ENCODE assay signal across 10 cellular contexts in the genomic region with DNA sequence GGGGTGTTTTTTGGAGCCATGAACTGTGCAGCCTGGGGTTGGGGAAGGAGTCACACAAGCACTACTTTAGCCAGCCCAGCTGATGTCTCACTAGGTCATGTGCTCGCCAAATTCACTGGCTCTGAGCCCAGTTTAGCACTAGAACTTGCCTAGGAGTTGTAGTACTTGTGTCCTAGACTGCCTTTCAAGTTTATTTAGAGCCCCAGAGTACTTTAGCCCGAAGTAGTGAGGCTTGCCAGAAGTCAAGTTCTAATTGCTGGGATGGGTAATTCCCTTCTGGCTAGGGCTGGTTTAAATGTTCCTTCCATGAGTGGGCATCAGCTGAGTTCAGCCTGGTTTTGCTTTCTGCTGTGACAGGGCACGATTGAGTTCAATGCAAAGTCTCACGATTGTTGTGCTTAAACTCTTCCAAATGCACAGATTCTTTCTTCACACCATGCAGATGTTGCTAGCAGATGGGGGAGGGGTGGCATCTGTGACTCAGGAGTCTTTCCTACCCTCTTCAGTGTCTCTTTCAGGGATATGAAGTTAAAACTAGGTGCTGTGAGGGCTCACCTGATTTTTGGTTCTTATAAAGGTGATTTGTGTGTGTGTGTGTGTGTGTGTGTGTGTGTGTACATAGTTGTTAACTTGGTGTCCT.
DNase-seq lines count a peak whose midpoint lies in the region; FAIRE-seq and TF ChIP-seq lines count a peak whose summit lies in the region.
"Had no signal": no experiment of that assay in that cellular context is flagged by ENCODE, and none has a peak within 500 bp of the region (broad histone marks: within the 10 kb centered on the region; RNA-seq: fewer than 3 reads in every experiment).

No MANE protein-coding gene starts in this region.

- FAIRE-seq in kidney (lab: Jason Lieb, UNC) (no peak), HTR-8/SVneo (lab: Jason Lieb, UNC) (no peak)
- FAIRE-seq: GM12891 had no signal

- no peaks in the 10 kb centered on the region for H3K79me2 ChIP-seq in mammary epithelial cell (ENCODE audit: insufficient read depth, low read length)

- peaks cover 6% of the 10 kb centered on the region for H3K27me3 Mint-ChIP-seq in nephron progenitor cell (ENCODE audit: low read depth, poor library complexity)

- H3K27ac Mint-ChIP-seq in nephron progenitor cell, result no peak overlapping the region

- no peaks in the 10 kb centered on the region for H3K4me1 Mint-ChIP-seq in nephron progenitor cell

- no peaks in the 10 kb centered on the region for H3K27me3 ChIP-seq in mammary epithelial cell (ENCODE audit: insufficient read depth, low read length)
- H3K27me3 ChIP-seq in testis, result no peaks in the 10 kb centered on the region

- H3K4me3 ChIP-seq in mammary epithelial cell (replicated peaks in 1 of 3; ENCODE audit: insufficient read depth in 1 of 3, low read depth in 2 of 3, low read length in 3 of 3), result no peak overlapping the region
- peak overlapping the region in 1 of 2 donors; percentile 25 for H3K4me3 ChIP-seq in kidney (ENCODE audit: low read length in 2 of 2)
- H3K4me3 ChIP-seq in testis, result no peak overlapping the region

- H3K36me3 ChIP-seq in mammary epithelial cell (ENCODE audit: insufficient read depth, low read length) (no peaks in the 10 kb centered on the region), kidney (ENCODE audit: control insufficient read depth in 1 of 2, insufficient read depth in 2 of 2, low read length in 2 of 2) (no peaks in the 10 kb centered on the region), testis (ENCODE audit: low read depth, missing control alignments) (no peaks in the 10 kb centered on the region)

- BruUV-seq in mammary epithelial cell (replicated peaks; lab: Mats Ljungman, UMichigan), result no TSS peak

- DNase-seq in HT1080 (ENCODE audit: low read depth) (peak; percentile 14), mammary epithelial cell (peak; percentile 64), kidney (peak; percentile 88), testis (peak; percentile 51), nephron progenitor cell (no peak), HTR-8/SVneo (ENCODE audit: insufficient read length, low spot score) (no peak)
- no peak for DNase-seq in activated naive CD4-positive, alpha-beta T cell (lab: John Stamatoyannopoulos, UW)
- DNase-seq: islet precursor cell, NCI-H1694 had no signal

- H3K4me1 ChIP-seq in mammary epithelial cell (ENCODE audit: insufficient read depth, low read length) (peaks cover 10% of the 10 kb centered on the region), kidney (ENCODE audit: control insufficient read depth in 1 of 2, insufficient read depth in 1 of 2, low read depth in 1 of 2, low read length in 2 of 2) (peaks cover 4 to 9% of the 10 kb centered on the region in 2 donors), testis (no peaks in the 10 kb centered on the region)

- TF ChIP-seq CTCF in mammary epithelial cell (conservative IDR thresholded peaks at IDR 0.05 in 1 of 2, IDR thresholded peaks at IDR 0.05 in 1 of 2; ENCODE audit: extremely low read depth in 1 of 2, insufficient read depth in 1 of 2, low read depth in 1 of 2, low read length in 2 of 2), result no peak
- no peak for TF ChIP-seq CTCF in kidney (IDR thresholded peaks at IDR 0.05; ENCODE audit: borderline replicate concordance, extremely low read depth, insufficient read depth)
- no peak for TF ChIP-seq CTCF in testis (IDR thresholded peaks at IDR 0.05)
- TF ChIP-seq CTCF in nephron progenitor cell (IDR thresholded peaks at IDR 0.05), result no peak

- H3K9ac ChIP-seq in mammary epithelial cell (ENCODE audit: insufficient read depth, low read length) (no peak overlapping the region), kidney (ENCODE audit: low read length in 2 of 2) (peak overlapping the region in 1 of 2 donors; percentile 36)

- CTCF ChIA-PET in mammary epithelial cell (lab: Charles Lee; ENCODE audit: low non-redundant PET), result no interaction called here

- no peak overlapping the region for H3K27ac ChIP-seq in mammary epithelial cell (ENCODE audit: insufficient read depth, low read depth, low read length)
- peak overlapping the region in 1 of 2 donors; percentile 70 for H3K27ac ChIP-seq in kidney (ENCODE audit: low read depth in 2 of 2, low read length in 2 of 2)
- no peak overlapping the region for H3K27ac ChIP-seq in testis

- no peaks in the 10 kb centered on the region for H3K9me3 ChIP-seq in mammary epithelial cell (replicated peaks; ENCODE audit: insufficient read depth, low read length)
- no peaks in the 10 kb centered on the region for H3K9me3 ChIP-seq in kidney (ENCODE audit: control insufficient read depth in 1 of 2, low read length in 2 of 2)
- no peaks in the 10 kb centered on the region for H3K9me3 ChIP-seq in testis

- no peaks in the 10 kb centered on the region for H3K36me3 Mint-ChIP-seq in nephron progenitor cell (ENCODE audit: low read depth)

- no peak for TF ChIP-seq POLR2A in testis (IDR thresholded peaks at IDR 0.05)

- intact Hi-C loops in mammary epithelial cell (cut with micrococcal nuclease), result no loop called here
- intact Hi-C loops in kidney (cut with DNase I), result no loop called here
- intact Hi-C loops in testis (cut with DNase I; ENCODE audit: low total_unique reads), result no loop called here

- peaks cover 18% of the 10 kb centered on the region for H3K9me3 Mint-ChIP-seq in nephron progenitor cell

- H3K4me2 ChIP-seq in mammary epithelial cell (ENCODE audit: insufficient read depth, low read depth, low read length), result no peak overlapping the region

- no peaks in the 10 kb centered on the region for H4K20me1 ChIP-seq in mammary epithelial cell (ENCODE audit: insufficient read depth, low read length)

- no peak overlapping the region for H3K4me3 Mint-ChIP-seq in nephron progenitor cell

- WGBS in mammary epithelial cell (ENCODE audit: low coverage, missing lambda C conversion rate), result 6% methylated on average over 4 of the region's 4 CpGs
- WGBS in testis, 2 donors, result 59 to 67% methylated on average over 4 of the region's 4 CpGs

- dilution Hi-C loops in mammary epithelial cell (cut with HindIII; ENCODE audit: low sequenced_read_pairs), result no loop called here

- in situ Hi-C loops in mammary epithelial cell (cut with MboI; ENCODE audit: low sequenced_read_pairs in 2 of 2), result no loop called here

- peak overlapping the region; percentile 48 for H2AFZ ChIP-seq in mammary epithelial cell (ENCODE audit: low read depth, low read length)

Comparison
In these comparisons a context has a peak if more than half of its experiments do, and no peak if none do; other contexts are left out.
1. DNase-seq: peak in HT1080 (single experiment), mammary epithelial cell (single experiment), kidney (single experiment) and testis (single experiment); none in nephron progenitor cell (single experiment), HTR-8/SVneo (single experiment) and activated naive CD4-positive, alpha-beta T cell (0 of 4).